In the genomic region with DNA sequence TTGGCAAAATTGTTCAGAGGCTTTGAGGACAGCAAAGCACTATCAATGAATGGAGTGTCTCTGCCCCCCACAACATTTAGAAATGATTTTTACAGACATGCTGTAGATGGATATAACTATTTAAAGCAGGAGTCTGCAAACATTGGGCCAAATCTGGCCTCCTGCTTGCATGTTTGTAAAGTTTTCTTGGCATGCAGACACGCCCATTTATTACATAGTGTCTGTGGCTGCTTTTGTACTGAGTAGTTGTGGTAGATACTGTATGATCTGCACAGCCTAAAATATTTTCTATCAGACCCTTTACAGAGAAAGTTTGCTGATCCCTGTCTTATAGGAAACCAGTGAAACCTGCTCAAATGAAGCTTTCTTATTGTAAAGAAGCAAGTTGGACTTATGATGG, we compare ENCODE assay signal across 31 cellular contexts. TPM values are rescaled to one million over a fixed set of nuclear protein-coding genes. Genes with fewer than 3 reads are reported as not detected.
DNase-seq lines count a peak whose midpoint lies in the region; ATAC-seq and TF ChIP-seq lines count a peak whose summit lies in the region.
"Had no signal": no experiment of that assay in that cellular context is flagged by ENCODE, and none has a peak within 500 bp of the region (broad histone marks: within the 10 kb centered on the region; RNA-seq: fewer than 3 reads in every experiment).

No MANE protein-coding gene starts in this region.

- TF ChIP-seq POLR2A in IMR-90 (IDR thresholded peaks at IDR 0.05; ENCODE audit: low read depth, low read length) = no peak

- H3K9me3 Mint-ChIP-seq in mesothelial cell of epicardium = peaks cover 8% of the 10 kb centered on the region
- H3K9me3 Mint-ChIP-seq: activated CD4-positive, alpha-beta T cell treated with anti-CD3 and anti-CD28 coated beads, Interleukin-2, amount 10 ng/mL, durations not matched to agents 7 days and 5 days; endodermal cell; neural crest cell; T-cell had no signal

- no peaks in the 10 kb centered on the region for H3K9me1 ChIP-seq in IMR-90 (ENCODE audit: insufficient read depth, low read length)

- H3K4me1 Mint-ChIP-seq in mesothelial cell of epicardium = peaks cover 14% of the 10 kb centered on the region
- H3K4me1 Mint-ChIP-seq: endodermal cell had no signal

- peak; percentile 26 for ATAC-seq in IMR-90 (ENCODE audit: low read depth)
- no peak for ATAC-seq in HG02938 (IDR thresholded peaks at IDR 0.05; ENCODE audit: unreplicated experiment)
- no peak for ATAC-seq in GM18519 (IDR thresholded peaks at IDR 0.05; ENCODE audit: low FRiP score, unreplicated experiment)
- ATAC-seq: HCT116, left lobe of liver, T-cell, upper lobe of right lung had no signal

- H3K4ac ChIP-seq in IMR-90 (ENCODE audit: low read depth, low read length) = no peak overlapping the region

- H2AFZ ChIP-seq in IMR-90 (replicated peaks; ENCODE audit: low read length, poor library complexity) = no peak overlapping the region
- H2AFZ ChIP-seq: parathyroid adenoma had no signal

- H2BK15ac ChIP-seq in IMR-90 (ENCODE audit: low read depth, low read length) = no peak overlapping the region

- H3K27me3 ChIP-seq in IMR-90 (ENCODE audit: control insufficient read depth, insufficient read depth, low read length) (no peaks in the 10 kb centered on the region), right atrium auricular region (no peaks in the 10 kb centered on the region)
- H3K27me3 ChIP-seq: BLaER1, suprapubic skin, upper lobe of right lung had no signal

- H3K79me1 ChIP-seq in IMR-90 (ENCODE audit: low read depth in 1 of 2, low read length in 2 of 2) = peaks cover 0 to 4% of the 10 kb centered on the region in 2 experiments; a peak in 3 of 4 replicates

- no peak for TF ChIP-seq RAD21 in IMR-90 (IDR thresholded peaks at IDR 0.05; ENCODE audit: low read length)

- TF ChIP-seq CTCF in IMR-90 (conservative IDR thresholded peaks at IDR 0.05; ENCODE audit: low read depth, low read length) (no peak), choroid plexus epithelial cell (conservative IDR thresholded peaks at IDR 0.05; ENCODE audit: low read depth, low read length) (no peak), mesothelial cell of epicardium (IDR thresholded peaks at IDR 0.05; ENCODE audit: unreplicated experiment) (no peak), right atrium auricular region (IDR thresholded peaks at IDR 0.05) (no peak)

- H3K9me3 ChIP-seq in IMR-90 (ENCODE audit: control insufficient read depth, insufficient read depth, low read length) = no peaks in the 10 kb centered on the region
- no peaks in the 10 kb centered on the region for H3K9me3 ChIP-seq in right atrium auricular region
- H3K9me3 ChIP-seq: BLaER1, suprapubic skin, upper lobe of right lung had no signal

- peaks cover 34% of the 10 kb centered on the region for H3K36me3 Mint-ChIP-seq in mesothelial cell of epicardium

- H3K4me3 Mint-ChIP-seq in mesothelial cell of epicardium = no peak overlapping the region
- H3K4me3 Mint-ChIP-seq: activated CD4-positive, alpha-beta T cell treated with anti-CD3 and anti-CD28 coated beads, Interleukin-2, amount 10 ng/mL, durations not matched to agents 7 days and 5 days; activated naive CD8-positive, alpha-beta T cell; endodermal cell; neural crest cell; T-cell had no signal

- H3K56ac ChIP-seq in IMR-90 (ENCODE audit: extremely low read depth, insufficient read depth, low read length) = no peak overlapping the region

- CTCF ChIA-PET in IMR-90 (lab: Yijun Ruan, JAX) = no interaction called here

- H3K4me2 ChIP-seq in IMR-90 (ENCODE audit: low read depth, low read length) = no peak overlapping the region
- H3K4me2 ChIP-seq: BLaER1, smooth muscle cell had no signal

- H2BK120ac ChIP-seq in IMR-90 (ENCODE audit: low read depth, low read length) = no peak overlapping the region

- no CpG with 5 or more reads among the region's 1 CpG for WGBS in IMR-90 (ENCODE audit: extremely low coverage in 2 of 2, insufficient read length in 1 of 2), 2 experiments

- no peak overlapping the region for H2BK5ac ChIP-seq in IMR-90 (ENCODE audit: low read depth, low read length, poor library complexity, severe bottlenecking)

- no peaks in the 10 kb centered on the region; the same call in 1 of the 2 replicates for H4K20me1 ChIP-seq in IMR-90 (ENCODE audit: insufficient read depth, low read length)
- H4K20me1 ChIP-seq: BLaER1 had no signal

- H3K27ac Mint-ChIP-seq in mesothelial cell of epicardium = peak overlapping the region; percentile 21
- H3K27ac Mint-ChIP-seq: activated CD4-positive, alpha-beta T cell treated with anti-CD3 and anti-CD28 coated beads, Interleukin-2, amount 10 ng/mL, durations not matched to agents 7 days and 5 days; endodermal cell; T-cell had no signal

- dilution Hi-C loops in IMR-90 (cut with HindIII; ENCODE audit: low sequenced_read_pairs, unreplicated experiment) = no loop called here

- no peaks in the 10 kb centered on the region for H3K27me3 Mint-ChIP-seq in mesothelial cell of epicardium (ENCODE audit: low read depth)
- H3K27me3 Mint-ChIP-seq: activated CD4-positive, alpha-beta T cell treated with anti-CD3 and anti-CD28 coated beads, Interleukin-2, amount 10 ng/mL, durations not matched to agents 7 days and 5 days; activated naive CD8-positive, alpha-beta T cell had no signal

- H3K36me3 ChIP-seq in IMR-90 (ENCODE audit: control insufficient read depth, insufficient read depth, low read length) (peaks cover 22% of the 10 kb centered on the region), right atrium auricular region (peaks cover 4% of the 10 kb centered on the region)
- H3K36me3 ChIP-seq: upper lobe of right lung had no signal

- in situ Hi-C loops in IMR-90 (cut with MboI; ENCODE audit: low sequenced_read_pairs) = no loop called here

- no peak overlapping the region for H4K91ac ChIP-seq in IMR-90 (ENCODE audit: insufficient read depth, low read depth, low read length)

- H4K5ac ChIP-seq in IMR-90 (ENCODE audit: low read depth, low read length) = no peak overlapping the region

- no peak overlapping the region for H2BK20ac ChIP-seq in IMR-90 (ENCODE audit: low read depth, low read length)

- no peak overlapping the region for H3K27ac ChIP-seq in IMR-90 (ENCODE audit: insufficient read depth, low read length)
- H3K27ac ChIP-seq in right atrium auricular region = no peak overlapping the region
- H3K27ac ChIP-seq: BLaER1, parathyroid adenoma, RWPE1, suprapubic skin, upper lobe of right lung, WERI-Rb-1 had no signal

- POLR2A ChIA-PET in IMR-90 (lab: Charles Lee; ENCODE audit: unreplicated experiment) = no interaction called here

- no peak overlapping the region for H3K14ac ChIP-seq in IMR-90 (replicated peaks; ENCODE audit: low read depth, low read length)

- DNase-seq in AG08395 (ENCODE audit: low spot score) (peak; percentile 11), IMR-90 (peak; percentile 40), choroid plexus epithelial cell (ENCODE audit: low read depth) (peak; percentile 34), mesothelial cell of epicardium (ENCODE audit: low spot score in 2 of 2, unreplicated experiment in 2 of 2) (no peak), right atrium auricular region (ENCODE audit: low spot score) (no peak)
- DNase-seq in activated CD4-positive, CD25-positive, alpha-beta regulatory T cell treated with anti-CD3 and anti-CD28 coated beads, Interleukin-2, amount 50 U/mL, for 72 hours = no peak
- DNase-seq: activated CD4-positive, alpha-beta T cell treated with anti-CD3 and anti-CD28 coated beads, Interleukin-2, amount 10 ng/mL, durations not matched to agents 7 days and 5 days; activated effector memory CD4-positive, alpha-beta T cell treated with Interleukin-2 at 50 U/mL for 16 hours; activated T-cell treated with anti-CD3 and anti-CD28 coated beads, Interleukin-2, amount 50 U/mL, for 1 hour; central memory CD4-positive, alpha-beta T cell; dermis blood vessel endothelial cell; endodermal cell; mesenchymal stem cell; NCI-H1092 treated with DMSO at 0.1 percent for 48 hours; NCI-H187; retina; stimulated activated naive CD4-positive, alpha-beta T cell treated with Interleukin-2 at 50 U/mL for 16 hours; T-cell; upper lobe of right lung; WERI-Rb-1 had no signal

- 0 out of 2 replicates have a peak, but pooled peaks cover 2% of the 10 kb centered on the region for H3K4me1 ChIP-seq in IMR-90 (ENCODE audit: control insufficient read depth, insufficient read depth, low read length)
- no peaks in the 10 kb centered on the region for H3K4me1 ChIP-seq in right atrium auricular region
- H3K4me1 ChIP-seq: BLaER1, parathyroid adenoma, suprapubic skin, upper lobe of right lung had no signal

- H3K18ac ChIP-seq in IMR-90 (ENCODE audit: low read depth, low read length) = no peak overlapping the region

- no peak overlapping the region for H4K8ac ChIP-seq in IMR-90 (ENCODE audit: low read depth in 2 of 2, low read length in 2 of 2)

- H3K23ac ChIP-seq in IMR-90 (ENCODE audit: low read depth, low read length) = no peak overlapping the region

- intact Hi-C loops in IMR-90 (cut with micrococcal nuclease) = loop anchor here (5.0 kb wide), 1 partner anchor 1336 kb away; no protein-coding TSS in a partner anchor

- H3K4me3 ChIP-seq in IMR-90 (ENCODE audit: insufficient read depth, low read depth, low read length) = no peak overlapping the region
- no peak overlapping the region for H3K4me3 ChIP-seq in choroid plexus epithelial cell (ENCODE audit: low read depth, low read length)
- H3K4me3 ChIP-seq in right atrium auricular region = no peak overlapping the region
- H3K4me3 ChIP-seq: BLaER1, smooth muscle cell, suprapubic skin, upper lobe of right lung had no signal

- H2AK5ac ChIP-seq in IMR-90 (ENCODE audit: low read depth, low read length) = no peak overlapping the region

- H2AK9ac ChIP-seq in IMR-90 (replicated peaks; ENCODE audit: low read depth, low read length, poor library complexity) = no peak overlapping the region

- BruUV-seq in IMR-90 (replicated peaks; lab: Mats Ljungman, UMichigan) = no TSS peak

- no peak overlapping the region for H3K9ac ChIP-seq in IMR-90 (ENCODE audit: low read depth, low read length)
- H3K9ac ChIP-seq: BLaER1, parathyroid adenoma had no signal

RNA-seq across cellular contexts. Expression of gene PHEX, which starts 45.5 kb away (rescaled TPM):
- total RNA-seq in IMR-90 (2012; rRNA removed) = 0.18 and 0.28 TPM in 2 replicates
- 0.04 and 0.10 TPM in 2 replicates for polyA plus RNA-seq in IMR-90 (2012; rRNA removed)
- polyA plus RNA-seq in IMR-90 (2012; cell fraction: cytosol; rRNA removed) = 0.01 and 0.02 TPM in 2 replicates
- polyA plus RNA-seq in IMR-90 (2012; cell fraction: nucleus; rRNA removed; ENCODE audit: low replicate concordance) = 0.03 and 0.28 TPM in 2 replicates
- total RNA-seq in mesothelial cell of epicardium = 0.70 to 1.2 TPM (median 0.96 TPM) in 3 replicates
- total RNA-seq in right atrium auricular region = not detected
- total RNA-seq: left lobe of liver, smooth muscle cell had no signal
- polyA plus RNA-seq: smooth muscle cell had no signal

RNA-seq across cellular contexts. Expression of gene SMS, which starts 46.1 kb away (rescaled TPM):
- total RNA-seq in IMR-90 (2012; rRNA removed) (230 and 439 TPM in 2 replicates), mesothelial cell of epicardium (172 to 176 TPM (median 174 TPM) in 3 replicates), right atrium auricular region (10 to 100 TPM; 40.3 to 41.3 TPM)
- 166 and 176 TPM in 2 replicates for polyA plus RNA-seq in IMR-90 (2012; rRNA removed)
- polyA plus RNA-seq in IMR-90 (2012; cell fraction: cytosol; rRNA removed) = 56.3 and 74.3 TPM in 2 replicates
- 27.7 and 59.3 TPM in 2 replicates for polyA plus RNA-seq in IMR-90 (2012; cell fraction: nucleus; rRNA removed; ENCODE audit: low replicate concordance)

Comparison
In these comparisons a context has a peak if more than half of its experiments do, and no peak if none do; other contexts are left out.
1. DNase-seq: peak in AG08395 (single experiment), IMR-90 (single experiment) and choroid plexus epithelial cell (single experiment); none in mesothelial cell of epicardium (0 of 2), right atrium auricular region (single experiment) and activated CD4-positive, CD25-positive, alpha-beta regulatory T cell treated with anti-CD3 and anti-CD28 coated beads, Interleukin-2, amount 50 U/mL, for 72 hours (single experiment).